Comparison of ENCODE assay signal across 1 cellular context in genomic region chrX:53279296-53280237, GRCh38.
TF ChIP-seq lines count a peak whose summit lies in the region.

No MANE protein-coding gene starts in this region.

TF ChIP-seq in IMR-90, 13 proteins besides CTCF, POLR2A, EP300 and RAD21 (continued from another document):
- TF ChIP-seq USF2 (IDR thresholded peaks at IDR 0.05; ENCODE audit: low read depth, low read length) (no peak), NFE2L2 (IDR thresholded peaks at IDR 0.05; ENCODE audit: low read depth, low read length) (no peak), MXI1 (IDR thresholded peaks at IDR 0.05; ENCODE audit: borderline replicate concordance, low read depth, low read length) (no peak)
